ENCODE assay signal across 1 cellular context in the genomic region with DNA sequence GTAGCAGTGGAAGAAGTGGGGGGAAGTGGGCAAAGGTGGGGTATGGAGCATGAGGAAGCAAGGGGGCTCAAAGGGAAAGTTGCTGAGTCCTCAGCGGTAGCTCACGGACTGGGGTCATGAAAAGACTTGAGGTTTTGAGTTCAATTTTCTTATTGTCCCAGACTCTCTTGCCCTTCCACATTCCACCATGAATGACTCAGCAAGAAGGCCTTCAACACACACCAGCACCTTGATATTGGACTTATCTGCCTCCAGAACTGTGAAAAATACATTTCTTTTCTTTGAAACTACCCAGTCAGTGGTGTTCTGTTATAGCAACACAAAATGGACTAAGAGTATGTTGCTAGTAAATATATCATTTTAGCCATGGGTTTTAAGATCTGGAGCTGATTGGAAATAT.
TF ChIP-seq lines count a peak whose summit lies in the region.

No MANE protein-coding gene starts in this region.

TF ChIP-seq in K562, 482 proteins besides CTCF, POLR2A, EP300 and RAD21 (continued from another document and continues in another):
- TF ChIP-seq, protein P1, sequence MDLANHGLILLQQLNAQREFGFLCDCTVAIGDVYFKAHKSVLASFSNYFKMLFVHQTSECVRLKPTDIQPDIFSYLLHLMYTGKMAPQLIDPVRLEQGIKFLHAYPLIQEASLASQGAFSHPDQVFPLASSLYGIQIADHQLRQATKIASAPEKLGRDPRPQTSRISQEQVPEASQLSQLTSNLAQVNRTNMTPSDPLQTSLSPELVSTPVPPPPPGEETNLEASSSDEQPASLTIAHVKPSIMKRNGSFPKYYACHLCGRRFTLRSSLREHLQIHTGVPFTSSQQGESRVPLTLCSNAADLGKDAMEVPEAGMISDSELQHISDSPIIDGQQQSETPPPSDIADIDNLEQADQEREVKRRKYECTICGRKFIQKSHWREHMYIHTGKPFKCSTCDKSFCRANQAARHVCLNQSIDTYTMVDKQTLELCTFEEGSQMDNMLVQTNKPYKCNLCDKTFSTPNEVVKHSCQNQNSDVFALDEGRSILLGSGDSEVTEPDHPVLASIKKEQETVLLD (IDR thresholded peaks at IDR 0.05), result peak; percentile 25; the same call in 1 of the 2 replicates
- TF ChIP-seq ZC3H4 (CRISPR knock-in tag; IDR thresholded peaks at IDR 0.05; ENCODE audit: borderline replicate concordance) (no peak), DMBX1 (CRISPR knock-in tag; IDR thresholded peaks at IDR 0.05; ENCODE audit: borderline replicate concordance) (no peak), DPF2 (IDR thresholded peaks at IDR 0.05) (peak; percentile 80), JUND (IDR thresholded peaks at IDR 0.05; ENCODE audit: borderline replicate concordance, low read depth, low read length) (peak; percentile 55; the same call in 1 of the 2 replicates), JUND (tag; IDR thresholded peaks at IDR 0.05; ENCODE audit: borderline replicate concordance, low read depth, low read length) (peak; percentile 59; the same call in 1 of the 3 replicates), PCBP1 (IDR thresholded peaks at IDR 0.05; ENCODE audit: low read depth, low read length, poor library complexity, severe bottlenecking) (no peak), ZNF589 (CRISPR knock-in tag; IDR thresholded peaks at IDR 0.05; ENCODE audit: low read depth) (no peak), ZNF282 (CRISPR knock-in tag; IDR thresholded peaks at IDR 0.05) (no peak), NUFIP1 (IDR thresholded peaks at IDR 0.05; ENCODE audit: partially characterized antibody) (no peak), HMG20B (CRISPR knock-in tag; IDR thresholded peaks at IDR 0.05) (no peak), SMARCB1 (IDR thresholded peaks at IDR 0.05; ENCODE audit: insufficient read length, low read depth) (peak; percentile 80), ELF1 (tag; IDR thresholded peaks at IDR 0.05) (no peak), SNRNP70 (optimal IDR thresholded peaks at IDR 0.05; ENCODE audit: low read depth, low read length) (no peak), HDAC3 (IDR thresholded peaks at IDR 0.05; ENCODE audit: borderline replicate concordance, partially characterized antibody) (no peak), MCM2 (IDR thresholded peaks at IDR 0.05; ENCODE audit: low read depth) (no peak), C11orf30 (IDR thresholded peaks at IDR 0.05; ENCODE audit: low read depth) (peak; percentile 95), MCM7 (IDR thresholded peaks at IDR 0.05) (no peak), ZNF121 (CRISPR knock-in tag; conservative IDR thresholded peaks at IDR 0.05) (no peak), SMARCC2 (IDR thresholded peaks at IDR 0.05; ENCODE audit: low read depth) (peak; percentile 59), NRF1 (conservative IDR thresholded peaks at IDR 0.05 in 1 of 2, IDR thresholded peaks at IDR 0.05 in 1 of 2) (no peak), WHSC1 (IDR thresholded peaks at IDR 0.05; ENCODE audit: low read length) (no peak), ZNF197 (CRISPR knock-in tag; IDR thresholded peaks at IDR 0.05; ENCODE audit: low read depth) (no peak), KDM4B (IDR thresholded peaks at IDR 0.05; ENCODE audit: borderline replicate concordance in 2 of 2, low read depth in 1 of 2) (no peak), NEUROD1 (IDR thresholded peaks at IDR 0.05; ENCODE audit: borderline replicate concordance, low read depth, low read length, partially characterized antibody) (no peak), ARID1B (IDR thresholded peaks at IDR 0.05) (peak; percentile 74), RBM14 (IDR thresholded peaks at IDR 0.05; ENCODE audit: borderline replicate concordance, insufficient read depth, low read depth, low read length) (no peak), MAZ (CRISPR knock-in tag; conservative IDR thresholded peaks at IDR 0.05 in 1 of 2, IDR thresholded peaks at IDR 0.05 in 1 of 2) (no peak), TBP (optimal IDR thresholded peaks at IDR 0.05; ENCODE audit: low read depth, low read length) (no peak), KLF1 (tag; IDR thresholded peaks at IDR 0.05) (no peak), ZNF347 (CRISPR knock-in tag; IDR thresholded peaks at IDR 0.05; ENCODE audit: low read depth) (no peak), ZNF57 (CRISPR knock-in tag; IDR thresholded peaks at IDR 0.05) (no peak), MTA2 (IDR thresholded peaks at IDR 0.05; ENCODE audit: low read depth) (no peak), BHLHE40 (IDR thresholded peaks at IDR 0.05; ENCODE audit: low read length) (no peak), FUS (optimal IDR thresholded peaks at IDR 0.05; ENCODE audit: low read depth, low read length) (no peak), HEY1 (CRISPR knock-in tag; IDR thresholded peaks at IDR 0.05; ENCODE audit: borderline replicate concordance) (no peak), HDAC1 (IDR thresholded peaks at IDR 0.05) (no peak)
- TF ChIP-seq, protein P2, sequence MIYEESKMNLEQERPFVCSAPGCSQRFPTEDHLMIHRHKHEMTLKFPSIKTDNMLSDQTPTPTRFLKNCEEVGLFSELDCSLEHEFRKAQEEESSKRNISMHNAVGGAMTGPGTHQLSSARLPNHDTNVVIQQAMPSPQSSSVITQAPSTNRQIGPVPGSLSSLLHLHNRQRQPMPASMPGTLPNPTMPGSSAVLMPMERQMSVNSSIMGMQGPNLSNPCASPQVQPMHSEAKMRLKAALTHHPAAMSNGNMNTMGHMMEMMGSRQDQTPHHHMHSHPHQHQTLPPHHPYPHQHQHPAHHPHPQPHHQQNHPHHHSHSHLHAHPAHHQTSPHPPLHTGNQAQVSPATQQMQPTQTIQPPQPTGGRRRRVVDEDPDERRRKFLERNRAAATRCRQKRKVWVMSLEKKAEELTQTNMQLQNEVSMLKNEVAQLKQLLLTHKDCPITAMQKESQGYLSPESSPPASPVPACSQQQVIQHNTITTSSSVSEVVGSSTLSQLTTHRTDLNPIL (CRISPR knock-in tag; IDR thresholded peaks at IDR 0.05), result no peak
- TF ChIP-seq, protein P3, sequence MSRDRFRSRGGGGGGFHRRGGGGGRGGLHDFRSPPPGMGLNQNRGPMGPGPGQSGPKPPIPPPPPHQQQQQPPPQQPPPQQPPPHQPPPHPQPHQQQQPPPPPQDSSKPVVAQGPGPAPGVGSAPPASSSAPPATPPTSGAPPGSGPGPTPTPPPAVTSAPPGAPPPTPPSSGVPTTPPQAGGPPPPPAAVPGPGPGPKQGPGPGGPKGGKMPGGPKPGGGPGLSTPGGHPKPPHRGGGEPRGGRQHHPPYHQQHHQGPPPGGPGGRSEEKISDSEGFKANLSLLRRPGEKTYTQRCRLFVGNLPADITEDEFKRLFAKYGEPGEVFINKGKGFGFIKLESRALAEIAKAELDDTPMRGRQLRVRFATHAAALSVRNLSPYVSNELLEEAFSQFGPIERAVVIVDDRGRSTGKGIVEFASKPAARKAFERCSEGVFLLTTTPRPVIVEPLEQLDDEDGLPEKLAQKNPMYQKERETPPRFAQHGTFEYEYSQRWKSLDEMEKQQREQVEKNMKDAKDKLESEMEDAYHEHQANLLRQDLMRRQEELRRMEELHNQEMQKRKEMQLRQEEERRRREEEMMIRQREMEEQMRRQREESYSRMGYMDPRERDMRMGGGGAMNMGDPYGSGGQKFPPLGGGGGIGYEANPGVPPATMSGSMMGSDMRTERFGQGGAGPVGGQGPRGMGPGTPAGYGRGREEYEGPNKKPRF (IDR thresholded peaks at IDR 0.05; ENCODE audit: low read depth, low read length), result no peak
- TF ChIP-seq, protein P4, sequence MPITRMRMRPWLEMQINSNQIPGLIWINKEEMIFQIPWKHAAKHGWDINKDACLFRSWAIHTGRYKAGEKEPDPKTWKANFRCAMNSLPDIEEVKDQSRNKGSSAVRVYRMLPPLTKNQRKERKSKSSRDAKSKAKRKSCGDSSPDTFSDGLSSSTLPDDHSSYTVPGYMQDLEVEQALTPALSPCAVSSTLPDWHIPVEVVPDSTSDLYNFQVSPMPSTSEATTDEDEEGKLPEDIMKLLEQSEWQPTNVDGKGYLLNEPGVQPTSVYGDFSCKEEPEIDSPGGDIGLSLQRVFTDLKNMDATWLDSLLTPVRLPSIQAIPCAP (CRISPR knock-in tag; IDR thresholded peaks at IDR 0.05; ENCODE audit: borderline replicate concordance), result no peak
- TF ChIP-seq, protein P5, sequence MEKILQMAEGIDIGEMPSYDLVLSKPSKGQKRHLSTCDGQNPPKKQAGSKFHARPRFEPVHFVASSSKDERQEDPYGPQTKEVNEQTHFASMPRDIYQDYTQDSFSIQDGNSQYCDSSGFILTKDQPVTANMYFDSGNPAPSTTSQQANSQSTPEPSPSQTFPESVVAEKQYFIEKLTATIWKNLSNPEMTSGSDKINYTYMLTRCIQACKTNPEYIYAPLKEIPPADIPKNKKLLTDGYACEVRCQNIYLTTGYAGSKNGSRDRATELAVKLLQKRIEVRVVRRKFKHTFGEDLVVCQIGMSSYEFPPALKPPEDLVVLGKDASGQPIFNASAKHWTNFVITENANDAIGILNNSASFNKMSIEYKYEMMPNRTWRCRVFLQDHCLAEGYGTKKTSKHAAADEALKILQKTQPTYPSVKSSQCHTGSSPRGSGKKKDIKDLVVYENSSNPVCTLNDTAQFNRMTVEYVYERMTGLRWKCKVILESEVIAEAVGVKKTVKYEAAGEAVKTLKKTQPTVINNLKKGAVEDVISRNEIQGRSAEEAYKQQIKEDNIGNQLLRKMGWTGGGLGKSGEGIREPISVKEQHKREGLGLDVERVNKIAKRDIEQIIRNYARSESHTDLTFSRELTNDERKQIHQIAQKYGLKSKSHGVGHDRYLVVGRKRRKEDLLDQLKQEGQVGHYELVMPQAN (IDR thresholded peaks at IDR 0.05; ENCODE audit: borderline replicate concordance), result no peak
- TF ChIP-seq, protein P6, sequence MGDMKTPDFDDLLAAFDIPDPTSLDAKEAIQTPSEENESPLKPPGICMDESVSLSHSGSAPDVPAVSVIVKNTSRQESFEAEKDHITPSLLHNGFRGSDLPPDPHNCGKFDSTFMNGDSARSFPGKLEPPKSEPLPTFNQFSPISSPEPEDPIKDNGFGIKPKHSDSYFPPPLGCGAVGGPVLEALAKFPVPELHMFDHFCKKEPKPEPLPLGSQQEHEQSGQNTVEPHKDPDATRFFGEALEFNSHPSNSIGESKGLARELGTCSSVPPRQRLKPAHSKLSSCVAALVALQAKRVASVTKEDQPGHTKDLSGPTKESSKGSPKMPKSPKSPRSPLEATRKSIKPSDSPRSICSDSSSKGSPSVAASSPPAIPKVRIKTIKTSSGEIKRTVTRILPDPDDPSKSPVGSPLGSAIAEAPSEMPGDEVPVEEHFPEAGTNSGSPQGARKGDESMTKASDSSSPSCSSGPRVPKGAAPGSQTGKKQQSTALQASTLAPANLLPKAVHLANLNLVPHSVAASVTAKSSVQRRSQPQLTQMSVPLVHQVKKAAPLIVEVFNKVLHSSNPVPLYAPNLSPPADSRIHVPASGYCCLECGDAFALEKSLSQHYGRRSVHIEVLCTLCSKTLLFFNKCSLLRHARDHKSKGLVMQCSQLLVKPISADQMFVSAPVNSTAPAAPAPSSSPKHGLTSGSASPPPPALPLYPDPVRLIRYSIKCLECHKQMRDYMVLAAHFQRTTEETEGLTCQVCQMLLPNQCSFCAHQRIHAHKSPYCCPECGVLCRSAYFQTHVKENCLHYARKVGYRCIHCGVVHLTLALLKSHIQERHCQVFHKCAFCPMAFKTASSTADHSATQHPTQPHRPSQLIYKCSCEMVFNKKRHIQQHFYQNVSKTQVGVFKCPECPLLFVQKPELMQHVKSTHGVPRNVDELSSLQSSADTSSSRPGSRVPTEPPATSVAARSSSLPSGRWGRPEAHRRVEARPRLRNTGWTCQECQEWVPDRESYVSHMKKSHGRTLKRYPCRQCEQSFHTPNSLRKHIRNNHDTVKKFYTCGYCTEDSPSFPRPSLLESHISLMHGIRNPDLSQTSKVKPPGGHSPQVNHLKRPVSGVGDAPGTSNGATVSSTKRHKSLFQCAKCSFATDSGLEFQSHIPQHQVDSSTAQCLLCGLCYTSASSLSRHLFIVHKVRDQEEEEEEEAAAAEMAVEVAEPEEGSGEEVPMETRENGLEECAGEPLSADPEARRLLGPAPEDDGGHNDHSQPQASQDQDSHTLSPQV (IDR thresholded peaks at IDR 0.05), result peak; percentile 84
- TF ChIP-seq, protein P7, sequence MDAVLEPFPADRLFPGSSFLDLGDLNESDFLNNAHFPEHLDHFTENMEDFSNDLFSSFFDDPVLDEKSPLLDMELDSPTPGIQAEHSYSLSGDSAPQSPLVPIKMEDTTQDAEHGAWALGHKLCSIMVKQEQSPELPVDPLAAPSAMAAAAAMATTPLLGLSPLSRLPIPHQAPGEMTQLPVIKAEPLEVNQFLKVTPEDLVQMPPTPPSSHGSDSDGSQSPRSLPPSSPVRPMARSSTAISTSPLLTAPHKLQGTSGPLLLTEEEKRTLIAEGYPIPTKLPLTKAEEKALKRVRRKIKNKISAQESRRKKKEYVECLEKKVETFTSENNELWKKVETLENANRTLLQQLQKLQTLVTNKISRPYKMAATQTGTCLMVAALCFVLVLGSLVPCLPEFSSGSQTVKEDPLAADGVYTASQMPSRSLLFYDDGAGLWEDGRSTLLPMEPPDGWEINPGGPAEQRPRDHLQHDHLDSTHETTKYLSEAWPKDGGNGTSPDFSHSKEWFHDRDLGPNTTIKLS (IDR thresholded peaks at IDR 0.05; ENCODE audit: borderline replicate concordance, low read depth), result no peak
- TF ChIP-seq, protein P8, sequence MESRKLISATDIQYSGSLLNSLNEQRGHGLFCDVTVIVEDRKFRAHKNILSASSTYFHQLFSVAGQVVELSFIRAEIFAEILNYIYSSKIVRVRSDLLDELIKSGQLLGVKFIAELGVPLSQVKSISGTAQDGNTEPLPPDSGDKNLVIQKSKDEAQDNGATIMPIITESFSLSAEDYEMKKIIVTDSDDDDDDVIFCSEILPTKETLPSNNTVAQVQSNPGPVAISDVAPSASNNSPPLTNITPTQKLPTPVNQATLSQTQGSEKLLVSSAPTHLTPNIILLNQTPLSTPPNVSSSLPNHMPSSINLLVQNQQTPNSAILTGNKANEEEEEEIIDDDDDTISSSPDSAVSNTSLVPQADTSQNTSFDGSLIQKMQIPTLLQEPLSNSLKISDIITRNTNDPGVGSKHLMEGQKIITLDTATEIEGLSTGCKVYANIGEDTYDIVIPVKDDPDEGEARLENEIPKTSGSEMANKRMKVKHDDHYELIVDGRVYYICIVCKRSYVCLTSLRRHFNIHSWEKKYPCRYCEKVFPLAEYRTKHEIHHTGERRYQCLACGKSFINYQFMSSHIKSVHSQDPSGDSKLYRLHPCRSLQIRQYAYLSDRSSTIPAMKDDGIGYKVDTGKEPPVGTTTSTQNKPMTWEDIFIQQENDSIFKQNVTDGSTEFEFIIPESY (CRISPR knock-in tag; IDR thresholded peaks at IDR 0.05), result no peak
- TF ChIP-seq, protein P9, sequence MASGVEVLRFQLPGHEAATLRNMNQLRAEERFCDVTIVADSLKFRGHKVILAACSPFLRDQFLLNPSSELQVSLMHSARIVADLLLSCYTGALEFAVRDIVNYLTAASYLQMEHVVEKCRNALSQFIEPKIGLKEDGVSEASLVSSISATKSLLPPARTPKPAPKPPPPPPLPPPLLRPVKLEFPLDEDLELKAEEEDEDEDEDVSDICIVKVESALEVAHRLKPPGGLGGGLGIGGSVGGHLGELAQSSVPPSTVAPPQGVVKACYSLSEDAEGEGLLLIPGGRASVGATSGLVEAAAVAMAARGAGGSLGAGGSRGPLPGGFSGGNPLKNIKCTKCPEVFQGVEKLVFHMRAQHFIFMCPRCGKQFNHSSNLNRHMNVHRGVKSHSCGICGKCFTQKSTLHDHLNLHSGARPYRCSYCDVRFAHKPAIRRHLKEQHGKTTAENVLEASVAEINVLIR (CRISPR knock-in tag; IDR thresholded peaks at IDR 0.05), result no peak
